ENCODE assay signal across 11 cellular contexts in genomic region chr12:82593901-82594396, GRCh38.
DNase-seq lines count a peak whose midpoint lies in the region; ATAC-seq and TF ChIP-seq lines count a peak whose summit lies in the region.
"Had no signal": no experiment of that assay in that cellular context is flagged by ENCODE, and none has a peak within 500 bp of the region (broad histone marks: within the 10 kb centered on the region; RNA-seq: fewer than 3 reads in every experiment).

No MANE protein-coding gene starts in this region.

- no peaks in the 10 kb centered on the region for H3K9me2 ChIP-seq in neural cell (ENCODE audit: insufficient read depth, low read length)

- no peak for TF ChIP-seq EP300 in neural cell (conservative IDR thresholded peaks at IDR 0.05; ENCODE audit: poor library complexity, severe bottlenecking)

- peak; percentile 88 for ATAC-seq in GM19035 (IDR thresholded peaks at IDR 0.05; ENCODE audit: unreplicated experiment)
- peak; percentile 92 for ATAC-seq in HG02678 (IDR thresholded peaks at IDR 0.05; ENCODE audit: unreplicated experiment)
- no peak for ATAC-seq in Right ventricle myocardium inferior

- no peaks in the 10 kb centered on the region for H3K27me3 ChIP-seq in neural cell (ENCODE audit: insufficient read depth, low read depth, low read length)
- no peaks in the 10 kb centered on the region for H3K27me3 ChIP-seq in BE2C
- H3K27me3 ChIP-seq: sigmoid colon, suprapubic skin had no signal

- no peak overlapping the region for H3K27ac ChIP-seq in neural cell (ENCODE audit: low read length)
- H3K27ac ChIP-seq: sigmoid colon, suprapubic skin had no signal

- TF ChIP-seq CTCF in neural cell (IDR thresholded peaks at IDR 0.05; ENCODE audit: poor library complexity, severe bottlenecking): no peak
- TF ChIP-seq CTCF in BE2C (IDR thresholded peaks at IDR 0.05; ENCODE audit: low read depth, low read length): no peak

- no peaks in the 10 kb centered on the region for H3F3A ChIP-seq in neural cell (ENCODE audit: insufficient read depth, low read length, poor library complexity, severe bottlenecking)

- DNase-seq in NCI-H1105 treated with DMSO at 0.1 percent for 48 hours (lab: John Stamatoyannopoulos, UW) (peak; percentile 58), DMS79 (lab: John Stamatoyannopoulos, UW) (no peak), BE2C (no peak), Right ventricle myocardium inferior (ENCODE audit: missing footprints) (no peak)
- no peak for DNase-seq in stimulated activated CD8-positive, alpha-beta memory T cell treated with anti-CD3 and anti-CD28 coated beads, Interleukin-4, amount 100 ng/mL, for 48 hours
- DNase-seq: activated CD4-positive, alpha-beta T cell treated with anti-CD3 and anti-CD28 coated beads, Interleukin-2, amount 10 ng/mL, durations not matched to agents 24 days and 14 days; sigmoid colon had no signal

- H3K36me3 ChIP-seq in neural cell (ENCODE audit: insufficient read depth, low read length) (no peaks in the 10 kb centered on the region), BE2C (no peaks in the 10 kb centered on the region)
- H3K36me3 ChIP-seq: sigmoid colon, suprapubic skin had no signal

- intact Hi-C loops in Right ventricle myocardium inferior (cut with DNase I): no loop called here

- H3K4me3 ChIP-seq in neural cell (ENCODE audit: low read length) (no peak overlapping the region), BE2C (ENCODE audit: low read depth, low read length) (no peak overlapping the region)
- H3K4me3 ChIP-seq: sigmoid colon, suprapubic skin had no signal

- no peaks in the 10 kb centered on the region for H3K79me2 ChIP-seq in neural cell (replicated peaks; ENCODE audit: insufficient read depth, low read length)

- H2AFZ ChIP-seq in neural cell (ENCODE audit: low read depth, low read length): no peak overlapping the region

- TF ChIP-seq RAD21 in neural cell (conservative IDR thresholded peaks at IDR 0.05): no peak

- no peaks in the 10 kb centered on the region for H4K20me1 ChIP-seq in neural cell (ENCODE audit: insufficient read depth)

- H3K9me3 ChIP-seq in neural cell (ENCODE audit: low read length) (no peaks in the 10 kb centered on the region), BE2C (no peaks in the 10 kb centered on the region)
- H3K9me3 ChIP-seq: sigmoid colon had no signal

- H3K4me1 ChIP-seq in BE2C: no peaks in the 10 kb centered on the region
- H3K4me1 ChIP-seq: sigmoid colon, suprapubic skin had no signal

- no peak overlapping the region for H3K9ac ChIP-seq in neural cell (ENCODE audit: low read length)

- no peak overlapping the region for H3K4me2 ChIP-seq in neural cell (ENCODE audit: low read length)

TF ChIP-seq in neural cell, 6 proteins besides CTCF, POLR2A, EP300 and RAD21:
- peak; percentile 23 for TF ChIP-seq POLR2AphosphoS5 (IDR thresholded peaks at IDR 0.05)
- no peak for TF ChIP-seq SMC3 (conservative IDR thresholded peaks at IDR 0.05; ENCODE audit: poor library complexity)
- TF ChIP-seq REST (IDR thresholded peaks at IDR 0.05; ENCODE audit: borderline replicate concordance): no peak
